In genomic region chr1:5943373-5944068, GRCh38 we compare ENCODE assay signal across 18 cellular contexts. TPM values are rescaled to one million over a fixed set of nuclear protein-coding genes. Genes with fewer than 3 reads are reported as not detected.
DNase-seq lines count a peak whose midpoint lies in the region; ATAC-seq and TF ChIP-seq lines count a peak whose summit lies in the region.
"Had no signal": no experiment of that assay in that cellular context is flagged by ENCODE, and none has a peak within 500 bp of the region (broad histone marks: within the 10 kb centered on the region; RNA-seq: fewer than 3 reads in every experiment).

No MANE protein-coding gene starts in this region.

- H3K4me1 ChIP-seq in upper lobe of right lung (no peaks in the 10 kb centered on the region), upper lobe of left lung (no peaks in the 10 kb centered on the region), body of pancreas (no peaks in the 10 kb centered on the region)
- H3K4me1 ChIP-seq: A549 had no signal

- ATAC-seq in upper lobe of right lung (no peak), upper lobe of left lung (ENCODE audit: low FRiP score in 2 of 2) (no peak), body of pancreas (no peak)
- ATAC-seq: A549, HCT116 had no signal

- no peak overlapping the region for H3K4me3 ChIP-seq in upper lobe of right lung
- H3K4me3 ChIP-seq in upper lobe of left lung, result no peak overlapping the region
- no peak overlapping the region for H3K4me3 ChIP-seq in body of pancreas
- H3K4me3 ChIP-seq: A549, PC-9 had no signal

- intact Hi-C loops in upper lobe of right lung (cut with DNase I), result no loop called here
- intact Hi-C loops in body of pancreas (cut with DNase I), result no loop called here

- H3K27me3 ChIP-seq in upper lobe of right lung (no peaks in the 10 kb centered on the region), upper lobe of left lung (no peaks in the 10 kb centered on the region), body of pancreas (no peaks in the 10 kb centered on the region)

- no peak for TF ChIP-seq POLR2A in upper lobe of left lung (IDR thresholded peaks at IDR 0.05)
- no peak for TF ChIP-seq POLR2A in body of pancreas (IDR thresholded peaks at IDR 0.05)

- H3K27ac ChIP-seq in upper lobe of right lung (no peak overlapping the region), upper lobe of left lung (no peak overlapping the region), body of pancreas (no peak overlapping the region)
- H3K27ac ChIP-seq: A549, PC-9 had no signal

- H3K36me3 ChIP-seq in upper lobe of right lung (peaks cover 10% of the 10 kb centered on the region), upper lobe of left lung (peaks cover 5 to 41% (median 26%) of the 10 kb centered on the region in 4 donors), body of pancreas (replicated peaks in 1 of 2; ENCODE audit: insufficient read depth in 1 of 2, low read depth in 2 of 2) (peaks cover 0 to 5% of the 10 kb centered on the region in 2 donors)

- TF ChIP-seq CTCF in upper lobe of right lung (IDR thresholded peaks at IDR 0.05), result no peak
- no peak for TF ChIP-seq CTCF in upper lobe of left lung (IDR thresholded peaks at IDR 0.05)
- no peak for TF ChIP-seq CTCF in body of pancreas (IDR thresholded peaks at IDR 0.05)

- DNase-seq in activated CD8-positive, alpha-beta memory T cell treated with anti-CD3 and anti-CD28 coated beads, Interleukin-2, amount 50 U/mL, for 48 hours, result peak; percentile 15
- no peak for DNase-seq in activated CD8-positive, alpha-beta memory T cell treated with anti-CD3 and anti-CD28 coated beads for 24 hours
- DNase-seq in astrocyte of the hippocampus (ENCODE audit: low read depth, low spot score) (peak; percentile 14), mesenteric fat pad (ENCODE audit: low spot score) (peak; percentile 45), upper lobe of right lung (peak; percentile 20), upper lobe of left lung (no peak), body of pancreas (no peak), NCI-H1436 (lab: John Stamatoyannopoulos, UW) (no peak)
- DNase-seq: AML-193; Calu3; CD4-positive, alpha-beta T cell; NCI-H1417 treated with DMSO at 0.1 percent for 48 hours; NCI-H2029 treated with DMSO at 0.1 percent for 48 hours; NCI-H524 treated with DMSO at 0.1 percent for 48 hours; NK-92 treated with Interleukin-12 subunit alpha and Interleukin-12 subunit beta, amount 100 ng/mL, for 24 hours; PC-9 had no signal

- TF ChIP-seq EP300 in upper lobe of left lung (IDR thresholded peaks at IDR 0.05), result no peak

- WGBS in upper lobe of left lung, 2 donors, result 91 to 97% methylated on average over 10 of the region's 10 CpGs
- 81 to 88% methylated on average over 10 of the region's 10 CpGs for WGBS in body of pancreas, 2 donors

- H3K9me3 ChIP-seq in upper lobe of right lung, result no peaks in the 10 kb centered on the region
- H3K9me3 ChIP-seq in upper lobe of left lung, result no peaks in the 10 kb centered on the region
- no peaks in the 10 kb centered on the region for H3K9me3 ChIP-seq in body of pancreas
- H3K9me3 ChIP-seq: A549 had no signal

RNA-seq across cellular contexts. Expression of gene NPHP4, which starts 48.7 kb away (rescaled TPM):
- total RNA-seq in mesenteric fat pad (37.6 TPM), upper lobe of right lung (14.6 TPM), upper lobe of left lung (10 to 100 TPM; 13.5 to 45.1 (median 19.9) TPM), body of pancreas (10 to 100 TPM; 10.4 to 48.5 TPM)

Comparison
In these comparisons a context has a peak if more than half of its experiments do, and no peak if none do; other contexts are left out.
1. DNase-seq: peak in activated CD8-positive, alpha-beta memory T cell treated with anti-CD3 and anti-CD28 coated beads, Interleukin-2, amount 50 U/mL, for 48 hours (single experiment), astrocyte of the hippocampus (single experiment), mesenteric fat pad (single experiment) and upper lobe of right lung (single experiment); none in activated CD8-positive, alpha-beta memory T cell treated with anti-CD3 and anti-CD28 coated beads for 24 hours (single experiment), upper lobe of left lung (0 of 2), body of pancreas (0 of 4) and NCI-H1436 (single experiment).